In genomic region chrX:114210879-114211278, GRCh38 we compare ENCODE assay signal across 31 cellular contexts.
"Had no signal": no experiment of that assay in that cellular context is flagged by ENCODE, and none has a peak within 500 bp of the region (broad histone marks: within the 10 kb centered on the region; RNA-seq: fewer than 3 reads in every experiment).

No MANE protein-coding gene starts in this region.

- H3K27me3 ChIP-seq: adrenal gland, ascending aorta, body of pancreas, brain microvascular endothelial cell, cardiac muscle cell had no signal

- H3K4me1 ChIP-seq: adrenal gland, ascending aorta, body of pancreas, breast epithelium had no signal

- H3K4me3 ChIP-seq: adrenal gland, ascending aorta, body of pancreas, breast epithelium, cardiac muscle cell had no signal

- H3K27ac ChIP-seq: adrenal gland, ascending aorta, body of pancreas, brain microvascular endothelial cell, breast epithelium, cardiac muscle cell had no signal

- DNase-seq: activated effector memory CD4-positive, alpha-beta T cell treated with anti-CD3 and anti-CD28 coated beads, Interleukin-2, amount 50 U/mL, for 16 hours; activated effector memory CD4-positive, alpha-beta T cell treated with Interleukin-2 at 50 U/mL for 16 hours; activated gamma-delta T cell; activated gamma-delta T cell treated with Interleukin-2 at 50 U/mL for 16 hours; activated naive CD4-positive, alpha-beta T cell; activated naive CD4-positive, alpha-beta T cell treated with anti-CD3 and anti-CD28 coated beads for 36 hours; activated naive CD4-positive, alpha-beta T cell treated with anti-CD3 and anti-CD28 coated beads, Interleukin-2, amount 10 ng/mL, durations not matched to agents 7 days and 5 days; activated naive CD4-positive, alpha-beta T cell treated with anti-CD3 and anti-CD28 coated beads, Interleukin-2, amount 50 U/mL, for 16 hours; activated naive CD4-positive, alpha-beta T cell treated with Interleukin-2 at 50 U/mL for 16 hours; activated naive CD8-positive, alpha-beta T cell treated with anti-CD3 and anti-CD28 coated beads for 36 hours; activated naive CD8-positive, alpha-beta T cell treated with anti-CD3 and anti-CD28 coated beads, Interleukin-2, amount 10 ng/mL, durations not matched to agents 7 days and 5 days; activated naive CD8-positive, alpha-beta T cell treated with anti-CD3 and anti-CD28 coated beads, Interleukin-2, amount 50 U/mL, for 24 hours; activated T-cell treated with anti-CD3 and anti-CD28 coated beads, Interleukin-2, amount 50 U/mL, for 1 hour; activated T-cell treated with anti-CD3 and anti-CD28 coated beads, Interleukin-2, amount 50 U/mL, for 24 hours; activated T-cell treated with anti-CD3 and anti-CD28 coated beads, Interleukin-2, amount 50 U/mL, for 4 hours; activated T-cell treated with anti-CD3 and anti-CD28 coated beads, Interleukin-2, amount 50 U/mL, for 48 hours; activated T-cell treated with anti-CD3 and anti-CD28 coated beads, Interleukin-2, amount 50 U/mL, for 72 hours; adrenal gland; amniotic stem cell; anterior cingulate cortex; aorta; body of pancreas; brain microvascular endothelial cell; caudate nucleus; central memory CD4-positive, alpha-beta T cell; cerebellar nuclear complex had no signal

- H3K36me3 ChIP-seq: adrenal gland, ascending aorta, brain microvascular endothelial cell, breast epithelium, cardiac muscle cell had no signal

- H3K9me3 ChIP-seq: adrenal gland, ascending aorta, body of pancreas, breast epithelium had no signal

- ATAC-seq: activated naive CD4-positive, alpha-beta T cell treated with anti-CD3 and anti-CD28 coated beads, Interleukin-2, amount 50 U/mL, for 72 hours; activated naive CD8-positive, alpha-beta T cell treated with anti-CD3 and anti-CD28 coated beads, Interleukin-2, amount 50 U/mL, for 24 hours; activated T-cell treated with anti-CD3 and anti-CD28 coated beads, Interleukin-2, amount 50 U/mL, for 4 hours; activated T-cell treated with anti-CD3 and anti-CD28 coated beads, Interleukin-2, amount 50 U/mL, for 72 hours; activated T-helper 17 cell treated with anti-CD3 and anti-CD28 coated beads, Interleukin-2, amount 50 U/mL, for 72 hours; body of pancreas had no signal
